ENCODE assay signal across 30 cellular contexts in genomic region chr2:162914161-162914560, GRCh38.
"Had no signal": no experiment of that assay in that cellular context is flagged by ENCODE, and none has a peak within 500 bp of the region (broad histone marks: within the 10 kb centered on the region; RNA-seq: fewer than 3 reads in every experiment).

No MANE protein-coding gene starts in this region.

- H3K4me1 ChIP-seq: left lung, lower lobe of right lung, pancreas, prostate gland, stomach, testis, thyroid gland, transverse colon, upper lobe of left lung had no signal

- H3K4me1 Mint-ChIP-seq: immature natural killer cell; mesothelial cell of epicardium; natural killer cell; nephron progenitor cell; stimulated activated naive B cell treated with anti-CD40 and anti-IgM and Interleukin-4, amounts not matched to agents 10 μg/mL and 1 μg/mL and 100 μg/mL, for 72 hours had no signal

- H3K36me3 Mint-ChIP-seq: mesothelial cell of epicardium; naive B cell; natural killer cell; stimulated activated naive B cell treated with anti-CD40 and anti-IgM and Interleukin-4, amounts not matched to agents 10 μg/mL and 1 μg/mL and 100 μg/mL, for 72 hours had no signal

- H3K27me3 ChIP-seq: left lung, pancreas, stomach, testis, thyroid gland, transverse colon, upper lobe of left lung had no signal

- ATAC-seq: left colon; left lung; lower lobe of right lung; natural killer cell; pancreas; right cardiac atrium; sciatic nerve; stimulated activated naive B cell treated with anti-CD40 and anti-IgM and Interleukin-4, amounts not matched to agents 10 μg/mL and 1 μg/mL and 100 μg/mL, for 72 hours; stimulated activated naive CD8-positive, alpha-beta T cell treated with anti-CD3 and anti-CD28 coated beads, Interleukin-15, Interleukin-2, amounts not matched to agents 100 U/mL and 50 U/mL, for 24 hours had no signal

- H3K4me3 ChIP-seq: left lung, lower lobe of right lung, pancreas, prostate gland, skin epidermis, stomach, testis, thyroid gland, transverse colon, upper lobe of left lung had no signal

- H3K9me3 Mint-ChIP-seq: mesothelial cell of epicardium had no signal

- DNase-seq: hypothalamus; immature natural killer cell; kidney glomerular epithelial cell; left colon; left lung; lower lobe of right lung; mesendoderm; naive B cell; natural killer cell; nephron progenitor cell; pancreas; posterior cingulate gyrus; retina; right cardiac atrium; stimulated activated CD4-positive, alpha-beta T cell treated with anti-CD3 and anti-CD28 coated beads, Interleukin-12 subunit alpha, Interleukin-12 subunit beta, amount 100 ng/mL, for 4 hours; stimulated activated CD4-positive, alpha-beta T cell treated with anti-CD3 and anti-CD28 coated beads, Interleukin-15, amount 100 ng/mL, for 24 hours; stimulated activated CD4-positive, alpha-beta T cell treated with anti-CD3 and anti-CD28 coated beads, Interleukin-2, amount 100 ng/mL, for 24 hours; stimulated activated CD4-positive, alpha-beta T cell treated with anti-CD3 and anti-CD28 coated beads, Interleukin-4, amount 100 ng/mL, for 1 hour; stimulated activated naive B cell treated with anti-CD40 and anti-IgM and Interleukin-4, amounts not matched to agents 10 μg/mL and 1 μg/mL and 100 μg/mL, for 72 hours; stimulated activated naive CD8-positive, alpha-beta T cell treated with anti-CD3 and anti-CD28 coated beads, Interleukin-15, Interleukin-2, amounts not matched to agents 100 U/mL and 50 U/mL, for 24 hours; stomach; testis; thyroid gland; transverse colon; upper lobe of left lung had no signal

- H3K27ac Mint-ChIP-seq: immature natural killer cell; mesothelial cell of epicardium; naive B cell; natural killer cell; nephron progenitor cell; stimulated activated naive B cell treated with anti-CD40 and anti-IgM and Interleukin-4, amounts not matched to agents 10 μg/mL and 1 μg/mL and 100 μg/mL, for 72 hours had no signal

- H3K36me3 ChIP-seq: left lung, lower lobe of right lung, pancreas, prostate gland, stomach, thyroid gland, transverse colon, upper lobe of left lung had no signal

- H3K9me3 ChIP-seq: lower lobe of right lung, pancreas, prostate gland, stomach, testis, thyroid gland, transverse colon, upper lobe of left lung had no signal

- H3K27me3 Mint-ChIP-seq: naive B cell; stimulated activated naive B cell treated with anti-CD40 and anti-IgM and Interleukin-4, amounts not matched to agents 10 μg/mL and 1 μg/mL and 100 μg/mL, for 72 hours had no signal

- FAIRE-seq: islet of Langerhans, pancreas had no signal

- H3K27ac ChIP-seq: left lung, lower lobe of right lung, pancreas, prostate gland, skin epidermis, stomach, testis, thyroid gland, transverse colon, upper lobe of left lung had no signal

- H3K4me3 Mint-ChIP-seq: immature natural killer cell; mesothelial cell of epicardium; naive B cell; natural killer cell; nephron progenitor cell; stimulated activated naive B cell treated with anti-CD40 and anti-IgM and Interleukin-4, amounts not matched to agents 10 μg/mL and 1 μg/mL and 100 μg/mL, for 72 hours had no signal
